1 cellular context compared by ENCODE assay signal in the genomic region with DNA sequence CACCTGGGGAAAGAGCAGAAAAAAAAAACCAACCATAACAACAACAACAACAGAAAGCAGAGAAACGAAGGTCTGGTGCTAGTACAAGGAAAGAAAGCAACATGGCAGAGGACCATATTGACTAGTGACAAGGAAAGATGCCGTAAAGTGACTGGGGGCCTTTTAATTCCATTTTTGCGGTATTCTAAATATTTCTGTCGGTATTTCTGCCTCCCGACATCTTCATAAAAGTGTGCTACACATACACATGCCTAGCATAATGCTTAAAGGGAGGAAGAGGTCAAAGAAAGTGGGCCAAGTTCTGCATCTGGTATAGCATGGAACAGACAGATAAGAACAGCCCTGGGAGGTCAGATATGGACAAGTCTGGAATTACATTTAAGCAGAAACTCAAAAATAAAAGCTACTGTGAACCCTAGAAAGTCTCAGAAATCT.
TF ChIP-seq lines count a peak whose summit lies in the region.

No MANE protein-coding gene starts in this region.

TF ChIP-seq in K562, 482 proteins besides CTCF, POLR2A, EP300 and RAD21 (continued from another document and continues in another):
- TF ChIP-seq, protein P1, sequence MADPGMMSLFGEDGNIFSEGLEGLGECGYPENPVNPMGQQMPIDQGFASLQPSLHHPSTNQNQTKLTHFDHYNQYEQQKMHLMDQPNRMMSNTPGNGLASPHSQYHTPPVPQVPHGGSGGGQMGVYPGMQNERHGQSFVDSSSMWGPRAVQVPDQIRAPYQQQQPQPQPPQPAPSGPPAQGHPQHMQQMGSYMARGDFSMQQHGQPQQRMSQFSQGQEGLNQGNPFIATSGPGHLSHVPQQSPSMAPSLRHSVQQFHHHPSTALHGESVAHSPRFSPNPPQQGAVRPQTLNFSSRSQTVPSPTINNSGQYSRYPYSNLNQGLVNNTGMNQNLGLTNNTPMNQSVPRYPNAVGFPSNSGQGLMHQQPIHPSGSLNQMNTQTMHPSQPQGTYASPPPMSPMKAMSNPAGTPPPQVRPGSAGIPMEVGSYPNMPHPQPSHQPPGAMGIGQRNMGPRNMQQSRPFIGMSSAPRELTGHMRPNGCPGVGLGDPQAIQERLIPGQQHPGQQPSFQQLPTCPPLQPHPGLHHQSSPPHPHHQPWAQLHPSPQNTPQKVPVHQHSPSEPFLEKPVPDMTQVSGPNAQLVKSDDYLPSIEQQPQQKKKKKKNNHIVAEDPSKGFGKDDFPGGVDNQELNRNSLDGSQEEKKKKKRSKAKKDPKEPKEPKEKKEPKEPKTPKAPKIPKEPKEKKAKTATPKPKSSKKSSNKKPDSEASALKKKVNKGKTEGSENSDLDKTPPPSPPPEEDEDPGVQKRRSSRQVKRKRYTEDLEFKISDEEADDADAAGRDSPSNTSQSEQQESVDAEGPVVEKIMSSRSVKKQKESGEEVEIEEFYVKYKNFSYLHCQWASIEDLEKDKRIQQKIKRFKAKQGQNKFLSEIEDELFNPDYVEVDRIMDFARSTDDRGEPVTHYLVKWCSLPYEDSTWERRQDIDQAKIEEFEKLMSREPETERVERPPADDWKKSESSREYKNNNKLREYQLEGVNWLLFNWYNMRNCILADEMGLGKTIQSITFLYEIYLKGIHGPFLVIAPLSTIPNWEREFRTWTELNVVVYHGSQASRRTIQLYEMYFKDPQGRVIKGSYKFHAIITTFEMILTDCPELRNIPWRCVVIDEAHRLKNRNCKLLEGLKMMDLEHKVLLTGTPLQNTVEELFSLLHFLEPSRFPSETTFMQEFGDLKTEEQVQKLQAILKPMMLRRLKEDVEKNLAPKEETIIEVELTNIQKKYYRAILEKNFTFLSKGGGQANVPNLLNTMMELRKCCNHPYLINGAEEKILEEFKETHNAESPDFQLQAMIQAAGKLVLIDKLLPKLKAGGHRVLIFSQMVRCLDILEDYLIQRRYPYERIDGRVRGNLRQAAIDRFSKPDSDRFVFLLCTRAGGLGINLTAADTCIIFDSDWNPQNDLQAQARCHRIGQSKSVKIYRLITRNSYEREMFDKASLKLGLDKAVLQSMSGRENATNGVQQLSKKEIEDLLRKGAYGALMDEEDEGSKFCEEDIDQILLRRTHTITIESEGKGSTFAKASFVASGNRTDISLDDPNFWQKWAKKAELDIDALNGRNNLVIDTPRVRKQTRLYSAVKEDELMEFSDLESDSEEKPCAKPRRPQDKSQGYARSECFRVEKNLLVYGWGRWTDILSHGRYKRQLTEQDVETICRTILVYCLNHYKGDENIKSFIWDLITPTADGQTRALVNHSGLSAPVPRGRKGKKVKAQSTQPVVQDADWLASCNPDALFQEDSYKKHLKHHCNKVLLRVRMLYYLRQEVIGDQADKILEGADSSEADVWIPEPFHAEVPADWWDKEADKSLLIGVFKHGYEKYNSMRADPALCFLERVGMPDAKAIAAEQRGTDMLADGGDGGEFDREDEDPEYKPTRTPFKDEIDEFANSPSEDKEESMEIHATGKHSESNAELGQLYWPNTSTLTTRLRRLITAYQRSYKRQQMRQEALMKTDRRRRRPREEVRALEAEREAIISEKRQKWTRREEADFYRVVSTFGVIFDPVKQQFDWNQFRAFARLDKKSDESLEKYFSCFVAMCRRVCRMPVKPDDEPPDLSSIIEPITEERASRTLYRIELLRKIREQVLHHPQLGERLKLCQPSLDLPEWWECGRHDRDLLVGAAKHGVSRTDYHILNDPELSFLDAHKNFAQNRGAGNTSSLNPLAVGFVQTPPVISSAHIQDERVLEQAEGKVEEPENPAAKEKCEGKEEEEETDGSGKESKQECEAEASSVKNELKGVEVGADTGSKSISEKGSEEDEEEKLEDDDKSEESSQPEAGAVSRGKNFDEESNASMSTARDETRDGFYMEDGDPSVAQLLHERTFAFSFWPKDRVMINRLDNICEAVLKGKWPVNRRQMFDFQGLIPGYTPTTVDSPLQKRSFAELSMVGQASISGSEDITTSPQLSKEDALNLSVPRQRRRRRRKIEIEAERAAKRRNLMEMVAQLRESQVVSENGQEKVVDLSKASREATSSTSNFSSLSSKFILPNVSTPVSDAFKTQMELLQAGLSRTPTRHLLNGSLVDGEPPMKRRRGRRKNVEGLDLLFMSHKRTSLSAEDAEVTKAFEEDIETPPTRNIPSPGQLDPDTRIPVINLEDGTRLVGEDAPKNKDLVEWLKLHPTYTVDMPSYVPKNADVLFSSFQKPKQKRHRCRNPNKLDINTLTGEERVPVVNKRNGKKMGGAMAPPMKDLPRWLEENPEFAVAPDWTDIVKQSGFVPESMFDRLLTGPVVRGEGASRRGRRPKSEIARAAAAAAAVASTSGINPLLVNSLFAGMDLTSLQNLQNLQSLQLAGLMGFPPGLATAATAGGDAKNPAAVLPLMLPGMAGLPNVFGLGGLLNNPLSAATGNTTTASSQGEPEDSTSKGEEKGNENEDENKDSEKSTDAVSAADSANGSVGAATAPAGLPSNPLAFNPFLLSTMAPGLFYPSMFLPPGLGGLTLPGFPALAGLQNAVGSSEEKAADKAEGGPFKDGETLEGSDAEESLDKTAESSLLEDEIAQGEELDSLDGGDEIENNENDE (IDR thresholded peaks at IDR 0.05; ENCODE audit: low read depth, low read length), result no peak
- TF ChIP-seq ZFPM2 (CRISPR knock-in tag; IDR thresholded peaks at IDR 0.05) (no peak), GTF2A2 (tag; IDR thresholded peaks at IDR 0.05) (no peak), SRSF9 (IDR thresholded peaks at IDR 0.05; ENCODE audit: borderline replicate concordance, low read depth, low read length) (no peak), POLR2H (tag; IDR thresholded peaks at IDR 0.05; ENCODE audit: low read depth) (no peak), ZNF282 (CRISPR knock-in tag; IDR thresholded peaks at IDR 0.05) (no peak), SP2 (IDR thresholded peaks at IDR 0.05; ENCODE audit: extremely low read depth, low read depth, low read length, poor library complexity, severe bottlenecking) (no peak), HNRNPK (IDR thresholded peaks at IDR 0.05; ENCODE audit: low read depth, low read length, poor library complexity, severe bottlenecking) (no peak), NBN (IDR thresholded peaks at IDR 0.05; ENCODE audit: low read depth) (peak; percentile 69; the same call in 1 of the 2 replicates), TBP (optimal IDR thresholded peaks at IDR 0.05; ENCODE audit: low read depth, low read length) (peak; percentile 11), CBX1 (IDR thresholded peaks at IDR 0.05; ENCODE audit: low read depth) (no peak), FOXA3 (CRISPR knock-in tag; conservative IDR thresholded peaks at IDR 0.05 in 1 of 2, IDR thresholded peaks at IDR 0.05 in 1 of 2) (no peak), NCOA2 (IDR thresholded peaks at IDR 0.05; ENCODE audit: partially characterized antibody in 2 of 2) (no peak), ZNF165 (CRISPR knock-in tag; IDR thresholded peaks at IDR 0.05; ENCODE audit: borderline replicate concordance) (no peak), ZFX (CRISPR knock-in tag; IDR thresholded peaks at IDR 0.05) (no peak), MYBL2 (IDR thresholded peaks at IDR 0.05; ENCODE audit: low read depth) (no peak), MYBL2 (CRISPR knock-in tag; IDR thresholded peaks at IDR 0.05; ENCODE audit: borderline replicate concordance) (no peak), ETV1 (tag; conservative IDR thresholded peaks at IDR 0.05; ENCODE audit: low read depth) (no peak), PCBP1 (IDR thresholded peaks at IDR 0.05; ENCODE audit: low read depth, low read length, poor library complexity, severe bottlenecking) (no peak), RBM15 (IDR thresholded peaks at IDR 0.05; ENCODE audit: insufficient read depth, low read length) (no peak), WHSC1 (IDR thresholded peaks at IDR 0.05; ENCODE audit: low read length) (no peak), PHB2 (IDR thresholded peaks at IDR 0.05; ENCODE audit: low read depth) (no peak), U2AF2 (optimal IDR thresholded peaks at IDR 0.05; ENCODE audit: low read depth, low read length) (no peak), ETV6 (IDR thresholded peaks at IDR 0.05; ENCODE audit: borderline replicate concordance in 1 of 2, low read depth in 2 of 2, low read length in 1 of 2) (no peak), ETV6 (CRISPR knock-in tag; IDR thresholded peaks at IDR 0.05; ENCODE audit: borderline replicate concordance) (no peak), NFE2L1 (tag; IDR thresholded peaks at IDR 0.05; ENCODE audit: borderline replicate concordance, low read depth) (no peak), HNRNPL (IDR thresholded peaks at IDR 0.05; ENCODE audit: low read depth, low read length) (no peak), PURB (CRISPR knock-in tag; IDR thresholded peaks at IDR 0.05; ENCODE audit: low read depth) (no peak), SOX6 (IDR thresholded peaks at IDR 0.05) (peak; percentile 83)
- TF ChIP-seq, protein P2, sequence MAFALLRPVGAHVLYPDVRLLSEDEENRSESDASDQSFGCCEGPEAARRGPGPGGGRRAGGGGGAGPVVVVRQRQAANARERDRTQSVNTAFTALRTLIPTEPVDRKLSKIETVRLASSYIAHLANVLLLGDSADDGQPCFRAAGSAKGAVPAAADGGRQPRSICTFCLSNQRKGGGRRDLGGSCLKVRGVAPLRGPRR (CRISPR knock-in tag; IDR thresholded peaks at IDR 0.05), result no peak
- TF ChIP-seq, protein P3, sequence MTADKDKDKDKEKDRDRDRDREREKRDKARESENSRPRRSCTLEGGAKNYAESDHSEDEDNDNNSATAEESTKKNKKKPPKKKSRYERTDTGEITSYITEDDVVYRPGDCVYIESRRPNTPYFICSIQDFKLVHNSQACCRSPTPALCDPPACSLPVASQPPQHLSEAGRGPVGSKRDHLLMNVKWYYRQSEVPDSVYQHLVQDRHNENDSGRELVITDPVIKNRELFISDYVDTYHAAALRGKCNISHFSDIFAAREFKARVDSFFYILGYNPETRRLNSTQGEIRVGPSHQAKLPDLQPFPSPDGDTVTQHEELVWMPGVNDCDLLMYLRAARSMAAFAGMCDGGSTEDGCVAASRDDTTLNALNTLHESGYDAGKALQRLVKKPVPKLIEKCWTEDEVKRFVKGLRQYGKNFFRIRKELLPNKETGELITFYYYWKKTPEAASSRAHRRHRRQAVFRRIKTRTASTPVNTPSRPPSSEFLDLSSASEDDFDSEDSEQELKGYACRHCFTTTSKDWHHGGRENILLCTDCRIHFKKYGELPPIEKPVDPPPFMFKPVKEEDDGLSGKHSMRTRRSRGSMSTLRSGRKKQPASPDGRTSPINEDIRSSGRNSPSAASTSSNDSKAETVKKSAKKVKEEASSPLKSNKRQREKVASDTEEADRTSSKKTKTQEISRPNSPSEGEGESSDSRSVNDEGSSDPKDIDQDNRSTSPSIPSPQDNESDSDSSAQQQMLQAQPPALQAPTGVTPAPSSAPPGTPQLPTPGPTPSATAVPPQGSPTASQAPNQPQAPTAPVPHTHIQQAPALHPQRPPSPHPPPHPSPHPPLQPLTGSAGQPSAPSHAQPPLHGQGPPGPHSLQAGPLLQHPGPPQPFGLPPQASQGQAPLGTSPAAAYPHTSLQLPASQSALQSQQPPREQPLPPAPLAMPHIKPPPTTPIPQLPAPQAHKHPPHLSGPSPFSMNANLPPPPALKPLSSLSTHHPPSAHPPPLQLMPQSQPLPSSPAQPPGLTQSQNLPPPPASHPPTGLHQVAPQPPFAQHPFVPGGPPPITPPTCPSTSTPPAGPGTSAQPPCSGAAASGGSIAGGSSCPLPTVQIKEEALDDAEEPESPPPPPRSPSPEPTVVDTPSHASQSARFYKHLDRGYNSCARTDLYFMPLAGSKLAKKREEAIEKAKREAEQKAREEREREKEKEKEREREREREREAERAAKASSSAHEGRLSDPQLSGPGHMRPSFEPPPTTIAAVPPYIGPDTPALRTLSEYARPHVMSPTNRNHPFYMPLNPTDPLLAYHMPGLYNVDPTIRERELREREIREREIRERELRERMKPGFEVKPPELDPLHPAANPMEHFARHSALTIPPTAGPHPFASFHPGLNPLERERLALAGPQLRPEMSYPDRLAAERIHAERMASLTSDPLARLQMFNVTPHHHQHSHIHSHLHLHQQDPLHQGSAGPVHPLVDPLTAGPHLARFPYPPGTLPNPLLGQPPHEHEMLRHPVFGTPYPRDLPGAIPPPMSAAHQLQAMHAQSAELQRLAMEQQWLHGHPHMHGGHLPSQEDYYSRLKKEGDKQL (CRISPR knock-in tag; IDR thresholded peaks at IDR 0.05; ENCODE audit: borderline replicate concordance), result no peak
- TF ChIP-seq, protein P4, sequence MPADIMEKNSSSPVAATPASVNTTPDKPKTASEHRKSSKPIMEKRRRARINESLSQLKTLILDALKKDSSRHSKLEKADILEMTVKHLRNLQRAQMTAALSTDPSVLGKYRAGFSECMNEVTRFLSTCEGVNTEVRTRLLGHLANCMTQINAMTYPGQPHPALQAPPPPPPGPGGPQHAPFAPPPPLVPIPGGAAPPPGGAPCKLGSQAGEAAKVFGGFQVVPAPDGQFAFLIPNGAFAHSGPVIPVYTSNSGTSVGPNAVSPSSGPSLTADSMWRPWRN (IDR thresholded peaks at IDR 0.05; ENCODE audit: low read depth), result peak; percentile 30; the same call in 1 of the 2 replicates
- TF ChIP-seq, protein P5, sequence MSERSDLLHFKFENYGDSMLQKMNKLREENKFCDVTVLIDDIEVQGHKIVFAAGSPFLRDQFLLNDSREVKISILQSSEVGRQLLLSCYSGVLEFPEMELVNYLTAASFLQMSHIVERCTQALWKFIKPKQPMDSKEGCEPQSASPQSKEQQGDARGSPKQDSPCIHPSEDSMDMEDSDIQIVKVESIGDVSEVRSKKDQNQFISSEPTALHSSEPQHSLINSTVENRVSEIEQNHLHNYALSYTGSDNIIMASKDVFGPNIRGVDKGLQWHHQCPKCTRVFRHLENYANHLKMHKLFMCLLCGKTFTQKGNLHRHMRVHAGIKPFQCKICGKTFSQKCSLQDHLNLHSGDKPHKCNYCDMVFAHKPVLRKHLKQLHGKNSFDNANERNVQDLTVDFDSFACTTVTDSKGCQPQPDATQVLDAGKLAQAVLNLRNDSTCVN (CRISPR knock-in tag; IDR thresholded peaks at IDR 0.05), result no peak
- TF ChIP-seq, protein P6, sequence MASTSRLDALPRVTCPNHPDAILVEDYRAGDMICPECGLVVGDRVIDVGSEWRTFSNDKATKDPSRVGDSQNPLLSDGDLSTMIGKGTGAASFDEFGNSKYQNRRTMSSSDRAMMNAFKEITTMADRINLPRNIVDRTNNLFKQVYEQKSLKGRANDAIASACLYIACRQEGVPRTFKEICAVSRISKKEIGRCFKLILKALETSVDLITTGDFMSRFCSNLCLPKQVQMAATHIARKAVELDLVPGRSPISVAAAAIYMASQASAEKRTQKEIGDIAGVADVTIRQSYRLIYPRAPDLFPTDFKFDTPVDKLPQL (IDR thresholded peaks at IDR 0.05; ENCODE audit: extremely low read depth, insufficient read length), result no peak
